15 cellular contexts compared by ENCODE assay signal in the genomic region with DNA sequence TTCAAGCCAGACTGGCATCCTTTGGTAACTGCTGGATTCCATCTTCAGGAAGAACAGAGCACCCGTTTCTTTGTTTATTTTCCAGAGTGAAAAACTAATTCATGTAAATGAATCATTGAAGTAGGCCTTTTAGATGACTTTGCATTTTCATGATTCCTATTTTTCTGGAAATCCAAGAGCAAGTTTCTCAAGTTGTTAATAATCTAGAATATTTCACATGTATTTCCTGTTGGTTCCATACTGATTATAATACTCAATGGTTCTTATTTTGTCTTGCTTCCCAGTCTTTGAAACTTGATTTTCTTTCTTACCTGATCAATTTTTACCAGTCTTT.
"Had no signal": no experiment of that assay in that cellular context is flagged by ENCODE, and none has a peak within 500 bp of the region (broad histone marks: within the 10 kb centered on the region; RNA-seq: fewer than 3 reads in every experiment).

No MANE protein-coding gene starts in this region.

- H3K27me3 ChIP-seq: esophagus squamous epithelium, ovary, right atrium auricular region, thyroid gland had no signal

- H3K4me2 ChIP-seq: smooth muscle cell had no signal

- FAIRE-seq: colon, kidney had no signal

- H3K4me1 ChIP-seq: esophagus squamous epithelium, foreskin keratinocyte, left ventricle myocardium inferior, lower lobe of right lung, right atrium auricular region, suprapubic skin, thyroid gland had no signal

- H3K36me3 ChIP-seq: esophagus squamous epithelium, left ventricle myocardium inferior, lower lobe of right lung, ovary, right atrium auricular region, suprapubic skin, thyroid gland had no signal

- ATAC-seq: foreskin keratinocyte, left cardiac atrium, lower lobe of right lung had no signal

- H3K9me3 ChIP-seq: esophagus squamous epithelium, left ventricle myocardium inferior, lower lobe of right lung, ovary, right atrium auricular region, suprapubic skin, thyroid gland had no signal

- DNase-seq: esophagus squamous epithelium; foreskin keratinocyte; kidney; left cardiac atrium; left ventricle myocardium inferior; lower lobe of right lung; nucleus accumbens; ovary; stimulated activated CD4-positive, alpha-beta T cell treated with anti-CD3 and anti-CD28 coated beads, Interleukin-2, amount 100 ng/mL, for 48 hours; stimulated activated naive CD4-positive, alpha-beta T cell treated with Interleukin-2 at 50 U/mL for 16 hours; thyroid gland had no signal

- H3K27ac ChIP-seq: esophagus squamous epithelium, foreskin keratinocyte, left ventricle myocardium inferior, lower lobe of right lung, ovary, right atrium auricular region, suprapubic skin, thyroid gland had no signal

- H3K4me3 ChIP-seq: esophagus squamous epithelium, left ventricle myocardium inferior, lower lobe of right lung, ovary, right atrium auricular region, smooth muscle cell, suprapubic skin, thyroid gland had no signal
